In genomic region chr1:22143065-22143514, GRCh38 we compare ENCODE assay signal across 8 cellular contexts. TPM values are rescaled to one million over a fixed set of nuclear protein-coding genes. Genes with fewer than 3 reads are reported as not detected.
DNase-seq lines count a peak whose midpoint lies in the region; ATAC-seq and TF ChIP-seq lines count a peak whose summit lies in the region.

TSS of gene WNT4 (minus strand) at chr1:22143097. CDS start at chr1:22142922, 175 bp downstream.

- ATAC-seq in left ventricle myocardium superior = peak; percentile 84
- ATAC-seq in psoas muscle = peak; percentile 68 to 80 (median 74)
- no peak for ATAC-seq in GM18858 (IDR thresholded peaks at IDR 0.05; ENCODE audit: unreplicated experiment)
- no peak for ATAC-seq in GM19463 (IDR thresholded peaks at IDR 0.05; ENCODE audit: unreplicated experiment)

- no peaks in the 10 kb centered on the region for H3K9me3 ChIP-seq in psoas muscle

- WGBS in psoas muscle, 3 donors = 0 to 1% methylated on average over 13 to 48 of the region's 67 CpGs; no CpG with 5 or more reads in 1 of the 3 donors

- H3K4me3 Mint-ChIP-seq in activated naive CD4-positive, alpha-beta T cell treated with anti-CD3 and anti-CD28 coated beads, Interleukin-2, amount 10 ng/mL, durations not matched to agents 7 days and 5 days = peak within 1 kb of the TSS; percentile 65

- H3K36me3 ChIP-seq in psoas muscle (ENCODE audit: insufficient read depth in 1 of 2, low read depth in 1 of 2) = no peaks in the 10 kb centered on the region

- intact Hi-C loops in left ventricle myocardium superior (cut with micrococcal nuclease) (no loop called here), psoas muscle (cut with DNase I) (loop anchor here in 1 of 2 donors (5.0 kb wide), 1 partner anchor 99 kb away; no protein-coding TSS in a partner anchor)

- no peaks in the 10 kb centered on the region for H3K36me3 Mint-ChIP-seq in activated naive CD4-positive, alpha-beta T cell treated with anti-CD3 and anti-CD28 coated beads, Interleukin-2, amount 10 ng/mL, durations not matched to agents 7 days and 5 days

- H3K27me3 ChIP-seq in psoas muscle (ENCODE audit: insufficient read depth in 3 of 3, low read length in 2 of 3) = peaks cover 0 to 4% (median 0%) of the 10 kb centered on the region in 3 donors

- peaks cover 15% of the 10 kb centered on the region for H3K4me1 ChIP-seq in psoas muscle

- peak; percentile 51 for TF ChIP-seq CTCF in psoas muscle (IDR thresholded peaks at IDR 0.05)

- H3K4me1 Mint-ChIP-seq in activated naive CD4-positive, alpha-beta T cell treated with anti-CD3 and anti-CD28 coated beads, Interleukin-2, amount 10 ng/mL, durations not matched to agents 7 days and 5 days = peaks cover 7% of the 10 kb centered on the region

- H3K27ac ChIP-seq in psoas muscle = peak within 1 kb of the TSS; percentile 74

- CTCF ChIA-PET in activated naive CD4-positive, alpha-beta T cell treated with anti-CD3 and anti-CD28 coated beads, Interleukin-2, amount 10 ng/mL, durations not matched to agents 7 days and 5 days (lab: Charles Lee) = no interaction called here

- H3K4me3 ChIP-seq in psoas muscle = peak within 1 kb of the TSS; percentile 80

- DNase-seq in NCI-H2196 (lab: John Stamatoyannopoulos, UW; ENCODE audit: unreplicated experiment) (peak; percentile 55), NCI-H2196 treated with DMSO at 0.1 percent for 48 hours (lab: John Stamatoyannopoulos, UW; ENCODE audit: unreplicated experiment) (no peak), HuH-7.5 (ENCODE audit: low spot score) (peak; percentile 78), left ventricle myocardium superior (peak; percentile 67), psoas muscle (peak; percentile 38 to 64)
- DNase-seq in activated naive CD4-positive, alpha-beta T cell treated with anti-CD3 and anti-CD28 coated beads, Interleukin-2, amount 10 ng/mL, durations not matched to agents 7 days and 5 days = peak; percentile 44

- H3K27me3 Mint-ChIP-seq in activated naive CD4-positive, alpha-beta T cell treated with anti-CD3 and anti-CD28 coated beads, Interleukin-2, amount 10 ng/mL, durations not matched to agents 7 days and 5 days = peaks cover 89% of the 10 kb centered on the region

- H3K27ac Mint-ChIP-seq in activated naive CD4-positive, alpha-beta T cell treated with anti-CD3 and anti-CD28 coated beads, Interleukin-2, amount 10 ng/mL, durations not matched to agents 7 days and 5 days = no peak within 1 kb of the TSS

- no peaks in the 10 kb centered on the region for H3K9me3 Mint-ChIP-seq in activated naive CD4-positive, alpha-beta T cell treated with anti-CD3 and anti-CD28 coated beads, Interleukin-2, amount 10 ng/mL, durations not matched to agents 7 days and 5 days

RNA-seq across cellular contexts. Expression of gene WNT4, which starts in this region (rescaled TPM):
- total RNA-seq in left ventricle myocardium superior = 0.05 TPM
- total RNA-seq in psoas muscle = 1 to 10 TPM in 2 of 4 donors, under 1 TPM in 2; 0.10 to 5.6 (median 0.64) TPM
- polyA plus RNA-seq in psoas muscle = 1 to 10 TPM in 1 of 3 donors, under 1 TPM in 2; 0.18 to 1.7 (median 0.44) TPM

Comparison
In these comparisons a context has a peak if more than half of its experiments do, and no peak if none do; other contexts are left out.
1. Peak in DNase-seq and ATAC-seq in left ventricle myocardium superior; RNA of the gene not detected or under 1 TPM.
2. ATAC-seq: peak in psoas muscle (4 of 4); none in GM18858 (single experiment) and GM19463 (single experiment).